Comparison of ENCODE assay signal across 8 cellular contexts in the genomic region with DNA sequence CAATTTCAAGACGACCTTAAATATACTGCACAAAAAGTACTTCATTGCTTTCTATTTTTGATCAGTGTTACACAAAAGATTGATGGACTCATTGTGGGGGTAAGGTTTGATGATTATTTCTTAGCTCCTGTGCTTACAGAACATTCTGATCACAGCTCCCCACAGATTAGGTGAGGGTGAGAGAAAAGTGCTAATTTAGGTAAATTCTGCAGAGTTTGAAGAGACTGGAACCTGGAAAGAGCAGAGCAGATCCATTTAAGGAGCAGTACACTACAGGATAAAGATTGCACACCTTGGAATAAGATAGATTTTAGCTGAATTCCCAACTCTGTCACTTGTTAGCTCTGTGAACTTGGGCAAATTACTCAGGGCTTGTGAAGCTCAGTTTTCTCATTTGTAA.
"Had no signal": no experiment of that assay in that cellular context is flagged by ENCODE, and none has a peak within 500 bp of the region (broad histone marks: within the 10 kb centered on the region; RNA-seq: fewer than 3 reads in every experiment).

No MANE protein-coding gene starts in this region.

- H2AFZ ChIP-seq: GM23248, GM23338 had no signal

- H3K9me3 ChIP-seq: HAP-1 had no signal

- H3K4me2 ChIP-seq: GM23338 had no signal

- H3K36me3 ChIP-seq: HAP-1 had no signal

- H3K4me3 ChIP-seq: GM23248, GM23338, HAP-1 had no signal

- H3K4me1 ChIP-seq: HAP-1 had no signal

- DNase-seq: GM23248, GOT3, H7, H9, HCEC 1CT, HFFc6 had no signal

- H3K9ac ChIP-seq: GM23248 had no signal

- H3K27ac ChIP-seq: GM23248 had no signal
